ENCODE assay signal across 25 cellular contexts in the genomic region with DNA sequence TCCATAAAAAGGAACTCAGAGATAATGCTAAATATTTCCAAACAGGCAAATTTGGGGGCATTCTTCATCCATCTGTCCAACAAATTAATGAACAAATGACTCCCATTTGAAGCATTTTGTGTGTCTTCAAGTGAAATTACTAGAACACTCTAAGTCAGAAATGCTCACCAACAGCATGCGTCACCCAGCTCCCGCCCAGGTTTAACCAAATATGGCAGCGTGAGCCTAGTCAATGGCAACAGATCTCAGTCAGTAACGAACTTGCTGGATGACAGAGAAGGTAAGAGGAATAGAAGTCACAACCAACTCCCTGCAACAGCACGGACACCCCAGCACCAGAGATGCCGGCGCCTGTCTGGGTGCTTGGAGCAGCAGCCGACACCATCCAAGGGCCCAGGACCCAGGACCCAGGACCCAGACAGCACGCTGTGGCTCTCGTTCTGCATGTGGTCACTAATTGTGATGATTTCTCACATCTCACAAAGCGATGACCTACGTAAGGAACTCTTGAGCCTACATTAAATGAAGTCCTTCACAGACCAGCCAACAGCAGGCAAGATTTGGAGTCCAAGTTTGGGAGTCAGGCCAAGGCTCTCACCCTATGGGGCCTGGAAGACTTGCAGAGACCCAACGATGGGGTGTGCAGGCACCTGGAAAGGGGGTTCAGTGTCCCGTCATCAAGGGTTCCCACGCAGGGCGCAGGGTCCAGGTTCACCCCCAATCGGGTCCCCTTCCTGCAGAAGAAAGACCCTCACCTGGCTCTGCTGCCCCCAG.
A peak's percentile ranks its signal among the peaks of the same experiment; 100 is the strongest.
DNase-seq lines count a peak whose midpoint lies in the region; ATAC-seq and TF ChIP-seq lines count a peak whose summit lies in the region.
"Had no signal": no experiment of that assay in that cellular context is flagged by ENCODE, and none has a peak within 500 bp of the region (broad histone marks: within the 10 kb centered on the region; RNA-seq: fewer than 3 reads in every experiment).

No MANE protein-coding gene starts in this region.

- H3K27ac Mint-ChIP-seq in chondrocyte (ENCODE audit: unreplicated experiment): no peak overlapping the region
- H3K27ac Mint-ChIP-seq: CD14-positive monocyte had no signal

- H2AFZ ChIP-seq in neuronal stem cell (ENCODE audit: low read length): no peak overlapping the region

- H3K36me3 ChIP-seq in neuronal stem cell (replicated peaks in 1 of 2; ENCODE audit: control insufficient read depth in 2 of 2, insufficient read depth in 2 of 2, low read length in 2 of 2) (no peaks in the 10 kb centered on the region), testis (ENCODE audit: low read depth, missing control alignments) (no peaks in the 10 kb centered on the region), esophagus muscularis mucosa (no peaks in the 10 kb centered on the region)
- H3K36me3 ChIP-seq: BE2C, MG63 had no signal

- no peak overlapping the region for H2BK120ac ChIP-seq in neuronal stem cell (ENCODE audit: low read depth, low read length)

- WGBS in neuronal stem cell (ENCODE audit: extremely low coverage in 2 of 2, insufficient read length in 2 of 2, insufficient replicate concordance in 1 of 2), 2 donors: no CpG with 5 or more reads among the region's 17 CpGs
- WGBS in testis, 2 donors: 92 to 96% methylated on average over 17 of the region's 17 CpGs
- WGBS in esophagus muscularis mucosa: 84% methylated on average over 12 of the region's 17 CpGs

- no peak overlapping the region for H2BK5ac ChIP-seq in neuronal stem cell (ENCODE audit: low read length)

- H4K8ac ChIP-seq in neuronal stem cell (ENCODE audit: low read depth, low read length): no peak overlapping the region

- intact Hi-C loops in testis (cut with DNase I; ENCODE audit: low total_unique reads) (no loop called here), esophagus muscularis mucosa (cut with DNase I) (no loop called here)

- no peak overlapping the region for H3K4ac ChIP-seq in neuronal stem cell (ENCODE audit: low read length)

- H3K14ac ChIP-seq in neuronal stem cell (ENCODE audit: low read length): no peak overlapping the region

- no peaks in the 10 kb centered on the region for H3K9me3 Mint-ChIP-seq in chondrocyte (ENCODE audit: low read depth)

- no peak overlapping the region for H4K91ac ChIP-seq in neuronal stem cell (ENCODE audit: low read depth, low read length, poor library complexity)

- H3K18ac ChIP-seq in neuronal stem cell (ENCODE audit: low read length): peak overlapping the region; percentile 29

- no peak for TF ChIP-seq POLR2A in testis (IDR thresholded peaks at IDR 0.05)
- no peak for TF ChIP-seq POLR2A in esophagus muscularis mucosa (IDR thresholded peaks at IDR 0.05; ENCODE audit: low read depth)

- H3K4me3 ChIP-seq in neuronal stem cell (ENCODE audit: low read length in 2 of 2): no peak overlapping the region
- no peak overlapping the region for H3K4me3 ChIP-seq in testis
- no peak overlapping the region for H3K4me3 ChIP-seq in esophagus muscularis mucosa
- H3K4me3 ChIP-seq: MG63 had no signal

- H2BK15ac ChIP-seq in neuronal stem cell (ENCODE audit: low read length): peak overlapping the region; percentile 7

- H3K27me3 ChIP-seq in neuronal stem cell (ENCODE audit: control insufficient read depth in 3 of 3, insufficient read depth in 3 of 3, low read depth in 1 of 3, low read length in 3 of 3) (peaks cover 0 to 16% (median 4%) of the 10 kb centered on the region in 3 experiments), testis (no peaks in the 10 kb centered on the region), esophagus muscularis mucosa (peaks cover 0 to 72% (median 11%) of the 10 kb centered on the region in 4 donors)
- H3K27me3 ChIP-seq: BE2C had no signal

- DNase-seq in chondrocyte (ENCODE audit: low spot score) (peak; percentile 75), islet precursor cell (peak; percentile 25), neuronal stem cell (ENCODE audit: low spot score) (no peak), testis (peak; percentile 4), esophagus muscularis mucosa (ENCODE audit: extremely low spot score) (no peak)
- no peak for DNase-seq in activated CD4-positive, alpha-beta T cell treated with anti-CD3 and anti-CD28 coated beads for 1 hour
- DNase-seq: 8988T; ACHN; BE2C; Calu3; DMS79 treated with DMSO at 0.1 percent for 48 hours; GF-D8; IMR-90; KG1; MG63; NCI-H2029; NCI-H446; NCI-H524 treated with DMSO at 0.1 percent for 48 hours; NCI-H82; NK-92 treated with Interleukin-12 subunit alpha and Interleukin-12 subunit beta, amount 100 ng/mL, for 24 hours; PC-3; Right ventricle myocardium superior had no signal

- no peaks in the 10 kb centered on the region for H3K79me1 ChIP-seq in neuronal stem cell (ENCODE audit: low read depth, low read length)

- H3K9me3 ChIP-seq in neuronal stem cell (replicated peaks in 1 of 2; ENCODE audit: control insufficient read depth in 2 of 2, insufficient read depth in 1 of 2, low read depth in 1 of 2, low read length in 2 of 2): no peaks in the 10 kb centered on the region
- no peaks in the 10 kb centered on the region for H3K9me3 ChIP-seq in testis
- no peaks in the 10 kb centered on the region for H3K9me3 ChIP-seq in esophagus muscularis mucosa
- H3K9me3 ChIP-seq: BE2C, MG63 had no signal

- TF ChIP-seq CTCF in chondrocyte (IDR thresholded peaks at IDR 0.05) (no peak), testis (IDR thresholded peaks at IDR 0.05) (no peak), esophagus muscularis mucosa (IDR thresholded peaks at IDR 0.05) (no peak)

- H3K4me1 Mint-ChIP-seq in chondrocyte (ENCODE audit: low read depth): no peaks in the 10 kb centered on the region
- H3K4me1 Mint-ChIP-seq: CD14-positive monocyte had no signal

- no peak for TF ChIP-seq EP300 in esophagus muscularis mucosa (IDR thresholded peaks at IDR 0.05)

- peak overlapping the region; percentile 78 for H2AK5ac ChIP-seq in neuronal stem cell (ENCODE audit: low read depth, low read length)

- no peak overlapping the region for H3K23ac ChIP-seq in neuronal stem cell (ENCODE audit: low read depth, low read length, poor library complexity)

- ATAC-seq in GM19455 (IDR thresholded peaks at IDR 0.05; ENCODE audit: unreplicated experiment): no peak
- ATAC-seq: HCT116, PC-3 had no signal

- no peak overlapping the region for H2BK12ac ChIP-seq in neuronal stem cell (ENCODE audit: low read length)

- no peak overlapping the region for H3K4me2 ChIP-seq in neuronal stem cell (ENCODE audit: insufficient read depth, low read length, poor library complexity, severe bottlenecking)

- H3K4me3 Mint-ChIP-seq in chondrocyte (ENCODE audit: unreplicated experiment): no peak overlapping the region

- H3K27ac ChIP-seq in neuronal stem cell (replicated peaks; ENCODE audit: low read length) (no peak overlapping the region), testis (no peak overlapping the region), esophagus muscularis mucosa (replicated peaks in 1 of 4) (no peak overlapping the region)

- H3K4me1 ChIP-seq in neuronal stem cell (ENCODE audit: control insufficient read depth in 2 of 2, insufficient read depth in 1 of 2, low read depth in 1 of 2, low read length in 2 of 2) (peaks cover 2 to 10% of the 10 kb centered on the region in 2 donors), testis (no peaks in the 10 kb centered on the region), esophagus muscularis mucosa (no peaks in the 10 kb centered on the region)
- H3K4me1 ChIP-seq: BE2C had no signal

- peaks cover 25% of the 10 kb centered on the region for H3K27me3 Mint-ChIP-seq in chondrocyte (ENCODE audit: low read depth)

- no peaks in the 10 kb centered on the region for H3K36me3 Mint-ChIP-seq in chondrocyte (ENCODE audit: low read depth)
- H3K36me3 Mint-ChIP-seq: CD14-positive monocyte had no signal

- no peak overlapping the region for H3K9ac ChIP-seq in neuronal stem cell (ENCODE audit: low read depth, low read length, poor library complexity)

Comparison
In these comparisons a context has a peak if more than half of its experiments do, and no peak if none do; other contexts are left out.
1. DNase-seq: peak in chondrocyte (single experiment), islet precursor cell (single experiment) and testis (single experiment); none in neuronal stem cell (single experiment), esophagus muscularis mucosa (single experiment) and activated CD4-positive, alpha-beta T cell treated with anti-CD3 and anti-CD28 coated beads for 1 hour (single experiment).